ENCODE assay signal across 8 cellular contexts in genomic region chr10:1050555-1050954, GRCh38.
DNase-seq lines count a peak whose midpoint lies in the region; TF ChIP-seq lines count a peak whose summit lies in the region.

No MANE protein-coding gene starts in this region.

- H3K4me1 ChIP-seq in BLaER1 (peaks cover 65% of the 10 kb centered on the region), HEK293 (ENCODE audit: control insufficient read depth, insufficient read depth, low read length) (peaks cover 9% of the 10 kb centered on the region), tibial artery (peaks cover 0 to 47% (median 20%) of the 10 kb centered on the region in 4 donors)

- POLR2A ChIA-PET in HEK293 (lab: Yijun Ruan, JAX), result no interaction called here

- H3K27me3 ChIP-seq in BLaER1 (no peaks in the 10 kb centered on the region), tibial artery (no peaks in the 10 kb centered on the region)

- peak overlapping the region; percentile 78 for H3K4me2 ChIP-seq in BLaER1

- H3K4me3 ChIP-seq in BLaER1, result peak overlapping the region; percentile 91
- peak overlapping the region; percentile 65 for H3K4me3 ChIP-seq in HEK293 (ENCODE audit: low read depth, low read length)
- peak overlapping the region in 1 of 2 donors; percentile 89 for H3K4me3 ChIP-seq in tibial artery

- CTCF ChIA-PET in HEK293 (lab: Yijun Ruan, JAX), result interaction anchor here (0.6 kb wide), 1 partner anchor 15 kb away, joined by 5 read pairs; no protein-coding TSS in a partner anchor

- peaks cover 82% of the 10 kb centered on the region for H4K20me1 ChIP-seq in BLaER1

- TF ChIP-seq CTCF in HEK293 (tag by site-specific recombination; IDR thresholded peaks at IDR 0.05) (no peak), tibial artery (IDR thresholded peaks at IDR 0.05) (no peak)

- intact Hi-C loops in tibial artery (cut with DNase I; ENCODE audit: low total_unique reads), result no loop called here

- DNase-seq in activated CD4-positive, alpha-beta T cell treated with anti-CD3 and anti-CD28 coated beads, Interleukin-2, amount 50 U/mL, for 48 hours, result peak; percentile 32 to 49
- DNase-seq in germinal center (ENCODE audit: low spot score) (peak; percentile 61), tibial artery (no peak), NCI-H510A (lab: John Stamatoyannopoulos, UW) (no peak), NCI-H510A treated with DMSO at 0.1 percent for 48 hours (lab: John Stamatoyannopoulos, UW) (no peak), NCI-H2107 (lab: John Stamatoyannopoulos, UW) (no peak)

- H3K27ac ChIP-seq in BLaER1 (peak overlapping the region; percentile 95; the same call in 1 of the 2 replicates), HEK293 (ENCODE audit: extremely low read depth, low read depth, low read length) (no peak overlapping the region), tibial artery (peak overlapping the region; percentile 99)

- peak overlapping the region; percentile 96 for H3K9ac ChIP-seq in BLaER1

- H3K36me3 ChIP-seq in BLaER1 (peaks cover 42% of the 10 kb centered on the region), HEK293 (ENCODE audit: control insufficient read depth in 2 of 2, insufficient read depth in 1 of 2, low read length in 2 of 2) (peaks cover 0 to 37% of the 10 kb centered on the region in 2 experiments), tibial artery (peaks cover 0 to 19% (median 17%) of the 10 kb centered on the region in 3 donors)

- H3K9me3 ChIP-seq in BLaER1, result no peaks in the 10 kb centered on the region
- no peaks in the 10 kb centered on the region for H3K9me3 ChIP-seq in HEK293 (ENCODE audit: control insufficient read depth, insufficient read depth, low read depth, low read length)
- no peaks in the 10 kb centered on the region for H3K9me3 ChIP-seq in tibial artery

TF ChIP-seq in HEK293, 187 proteins besides CTCF, POLR2A, EP300 and RAD21:
- TF ChIP-seq SP7 (tag by site-specific recombination; IDR thresholded peaks at IDR 0.05) (0 out of 2 replicates have a peak, but pooled peaks have one; percentile 8), ZNF513 (tag by site-specific recombination; IDR thresholded peaks at IDR 0.05) (no peak), ZBTB44 (tag by site-specific recombination; IDR thresholded peaks at IDR 0.05) (0 out of 2 replicates have a peak, but pooled peaks have one; percentile 8), ZNF404 (tag by site-specific recombination; IDR thresholded peaks at IDR 0.05) (no peak), ZNF600 (tag by site-specific recombination; IDR thresholded peaks at IDR 0.05) (peak; percentile 95), KLF10 (tag by site-specific recombination; IDR thresholded peaks at IDR 0.05) (no peak), ZNF18 (tag by site-specific recombination; IDR thresholded peaks at IDR 0.05) (peak; percentile 78), ZBTB17 (tag by site-specific recombination; IDR thresholded peaks at IDR 0.05) (0 out of 2 replicates have a peak, but pooled peaks have one; percentile 22), ZNF623 (tag by site-specific recombination; IDR thresholded peaks at IDR 0.05) (no peak), ZBTB20 (tag by site-specific recombination; IDR thresholded peaks at IDR 0.05) (0 out of 2 replicates have a peak, but pooled peaks have one; percentile 12), INSM2 (tag by site-specific recombination; IDR thresholded peaks at IDR 0.05) (0 out of 2 replicates have a peak, but pooled peaks have one; percentile 34), ZNF274 (IDR thresholded peaks at IDR 0.05; ENCODE audit: low read length) (no peak), ZNF274 (tag by site-specific recombination; IDR thresholded peaks at IDR 0.05; ENCODE audit: borderline replicate concordance) (no peak)
TF ChIP-seq in HEK293: peak in this region for 7.

Comparison
In these comparisons a context has a peak if more than half of its experiments do, and no peak if none do; other contexts are left out.
1. DNase-seq: peak in activated CD4-positive, alpha-beta T cell treated with anti-CD3 and anti-CD28 coated beads, Interleukin-2, amount 50 U/mL, for 48 hours (2 of 2) and germinal center (single experiment); none in tibial artery (0 of 2), NCI-H510A (single experiment), NCI-H510A treated with DMSO at 0.1 percent for 48 hours (single experiment) and NCI-H2107 (single experiment).